8 cellular contexts compared by ENCODE assay signal in genomic region chr22:45616432-45616831, GRCh38.
"Had no signal": no experiment of that assay in that cellular context is flagged by ENCODE, and none has a peak within 500 bp of the region (broad histone marks: within the 10 kb centered on the region; RNA-seq: fewer than 3 reads in every experiment).

No MANE protein-coding gene starts in this region.

- ATAC-seq: HepG2, K562 had no signal

- H3K27ac Mint-ChIP-seq: IgD-negative memory B cell had no signal

- H3K4me3 ChIP-seq: K562 had no signal

- H3K4me3 Mint-ChIP-seq: IgD-negative memory B cell had no signal

- H3K27ac ChIP-seq: HL-60, KMS-11 had no signal

- DNase-seq: IMR-90, KBM-7, KG1 had no signal
